ENCODE assay signal across 8 cellular contexts in genomic region chr12:83886479-83886878, GRCh38.
"Had no signal": no experiment of that assay in that cellular context is flagged by ENCODE, and none has a peak within 500 bp of the region (broad histone marks: within the 10 kb centered on the region; RNA-seq: fewer than 3 reads in every experiment).

No MANE protein-coding gene starts in this region.

- ATAC-seq: GM12878 had no signal

- FAIRE-seq: G401.6, GM12878, GM12891, GM12892, GM18507, GM19239 had no signal

- DNase-seq: GDM1, GF-D8 had no signal

- H3K4me3 ChIP-seq: GM12878 had no signal
